ENCODE assay signal across 19 cellular contexts in genomic region chr15:27538325-27538724, GRCh38.
DNase-seq lines count a peak whose midpoint lies in the region; ATAC-seq lines count a peak whose summit lies in the region.
"Had no signal": no experiment of that assay in that cellular context is flagged by ENCODE, and none has a peak within 500 bp of the region (broad histone marks: within the 10 kb centered on the region; RNA-seq: fewer than 3 reads in every experiment).

No MANE protein-coding gene starts in this region.

- DNase-seq in NCI-H187 treated with DMSO at 0.1 percent for 48 hours (lab: John Stamatoyannopoulos, UW) (peak; percentile 11), NCI-H187 (lab: John Stamatoyannopoulos, UW) (no peak), NCI-H2081 treated with DMSO at 0.1 percent for 48 hours (lab: John Stamatoyannopoulos, UW) (peak; percentile 92), NCI-H748 (lab: John Stamatoyannopoulos, UW; ENCODE audit: unreplicated experiment) (peak; percentile 96), mesenteric fat pad (ENCODE audit: low spot score) (no peak)
- no peak for DNase-seq in stimulated activated CD4-positive, alpha-beta T cell treated with anti-CD3 and anti-CD28 coated beads, Interleukin-2, amount 100 ng/mL, for 24 hours
- DNase-seq in stimulated activated CD4-positive, alpha-beta T cell treated with anti-CD3 and anti-CD28 coated beads, Interleukin-2, amount 100 ng/mL, for 48 hours, result no peak
- DNase-seq: activated CD4-positive, alpha-beta T cell treated with anti-CD3 and anti-CD28 coated beads for 1 hour; activated naive CD4-positive, alpha-beta T cell treated with anti-CD3 and anti-CD28 coated beads, Interleukin-2, amount 10 ng/mL, durations not matched to agents 7 days and 5 days; activated T-cell treated with anti-CD3 and anti-CD28 coated beads, Interleukin-2, amount 50 U/mL, for 48 hours; anterior cingulate cortex; GOT3; Kasumi-1; kidney glomerular epithelial cell; Peyer's patch; spleen; stimulated activated naive CD8-positive, alpha-beta T cell treated with anti-CD3 and anti-CD28 coated beads, Interleukin-15, amount 100 ng/mL, for 72 hours; T-helper 1 cell had no signal

- no peak for ATAC-seq in HG02623 (IDR thresholded peaks at IDR 0.05; ENCODE audit: unreplicated experiment)
- ATAC-seq: stimulated activated naive CD8-positive, alpha-beta T cell treated with anti-CD3 and anti-CD28 coated beads, Interleukin-15, amount 100 ng/mL, for 72 hours had no signal

Comparison
In these comparisons a context has a peak if more than half of its experiments do, and no peak if none do; other contexts are left out.
1. DNase-seq: peak in NCI-H187 treated with DMSO at 0.1 percent for 48 hours (single experiment), NCI-H2081 treated with DMSO at 0.1 percent for 48 hours (single experiment) and NCI-H748 (single experiment); none in NCI-H187 (0 of 2), stimulated activated CD4-positive, alpha-beta T cell treated with anti-CD3 and anti-CD28 coated beads, Interleukin-2, amount 100 ng/mL, for 24 hours (0 of 2), stimulated activated CD4-positive, alpha-beta T cell treated with anti-CD3 and anti-CD28 coated beads, Interleukin-2, amount 100 ng/mL, for 48 hours (0 of 2) and mesenteric fat pad (single experiment).